ENCODE assay signal across 13 cellular contexts in the genomic region with DNA sequence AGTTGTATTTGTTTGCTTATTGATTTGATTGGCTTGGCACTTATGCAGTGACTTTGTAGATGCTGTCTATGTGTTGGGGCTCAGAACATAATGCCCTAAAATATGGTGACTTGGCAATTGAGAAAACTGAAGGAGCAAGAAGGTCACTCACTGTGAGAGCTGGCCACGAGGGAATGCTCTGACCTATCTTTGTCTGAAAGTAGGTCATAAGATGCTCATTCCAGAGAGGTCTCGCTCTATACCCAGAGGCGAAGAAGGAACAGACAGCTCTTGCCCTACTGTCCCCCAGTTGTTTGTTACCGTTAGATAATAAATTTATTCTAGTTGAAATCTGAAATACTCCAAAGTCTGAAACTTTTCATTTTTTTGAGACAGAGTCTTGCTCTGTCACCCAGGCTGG.
DNase-seq lines count a peak whose midpoint lies in the region; ATAC-seq and TF ChIP-seq lines count a peak whose summit lies in the region.
"Had no signal": no experiment of that assay in that cellular context is flagged by ENCODE, and none has a peak within 500 bp of the region (broad histone marks: within the 10 kb centered on the region; RNA-seq: fewer than 3 reads in every experiment).

No MANE protein-coding gene starts in this region.

- no peak overlapping the region for H2AK5ac ChIP-seq in H9 (ENCODE audit: insufficient read length, low read length)

- peak overlapping the region; percentile 9 for H3K27ac Mint-ChIP-seq in activated CD8-positive, alpha-beta T cell treated with anti-CD3 and anti-CD28 coated beads for 36 hours
- H3K27ac Mint-ChIP-seq in activated CD8-positive, alpha-beta T cell treated with anti-CD3 and anti-CD28 coated beads, Interleukin-2, amount 10 ng/mL, durations not matched to agents 7 days and 5 days = no peak overlapping the region
- H3K27ac Mint-ChIP-seq in H9 (peak overlapping the region in 2 of 3 experiments; percentile 83 to 84; a peak in 3 of 7 replicates), endothelial cell (ENCODE audit: unreplicated experiment) (peak overlapping the region; percentile 57), CD14-positive monocyte (no peak overlapping the region)
- H3K27ac Mint-ChIP-seq: CD4-positive, alpha-beta T cell had no signal

- no peak overlapping the region for H2BK120ac ChIP-seq in H9 (ENCODE audit: low read depth, low read length, poor library complexity, severe bottlenecking)

- no peaks in the 10 kb centered on the region for H3K36me3 Mint-ChIP-seq in activated CD8-positive, alpha-beta T cell treated with anti-CD3 and anti-CD28 coated beads for 36 hours (ENCODE audit: low read depth)
- H3K36me3 Mint-ChIP-seq in activated CD8-positive, alpha-beta T cell treated with anti-CD3 and anti-CD28 coated beads, Interleukin-2, amount 10 ng/mL, durations not matched to agents 7 days and 5 days (ENCODE audit: low read depth) = peaks cover 14% of the 10 kb centered on the region
- H3K36me3 Mint-ChIP-seq in H9 (ENCODE audit: insufficient read depth in 1 of 3, low read depth in 3 of 3) = peaks cover 22 to 35% (median 23%) of the 10 kb centered on the region in 3 experiments
- H3K36me3 Mint-ChIP-seq in endothelial cell (ENCODE audit: low read depth, unreplicated experiment) = no peaks in the 10 kb centered on the region
- no peaks in the 10 kb centered on the region for H3K36me3 Mint-ChIP-seq in CD14-positive monocyte

- no peak overlapping the region for H3T11ph ChIP-seq in H9 (ENCODE audit: low read length)

- no peak overlapping the region for H4K91ac ChIP-seq in H9 (ENCODE audit: insufficient read length, low read depth, low read length)

- intact Hi-C loops in activated CD8-positive, alpha-beta T cell treated with anti-CD3 and anti-CD28 coated beads for 36 hours (cut with micrococcal nuclease) = no loop called here
- intact Hi-C loops in CD14-positive monocyte (cut with micrococcal nuclease) = loop anchor here in 1 of 2 donors (10.0 kb wide), 1 partner anchor 136 kb away; no protein-coding TSS in a partner anchor

- no peaks in the 10 kb centered on the region; the same call in 1 of the 2 replicates for H3K79me2 ChIP-seq in H9 (ENCODE audit: insufficient read depth, low read length)

- H3K4me1 Mint-ChIP-seq in activated CD8-positive, alpha-beta T cell treated with anti-CD3 and anti-CD28 coated beads for 36 hours (ENCODE audit: low read depth) = peaks cover 23% of the 10 kb centered on the region
- peaks cover 32% of the 10 kb centered on the region for H3K4me1 Mint-ChIP-seq in activated CD8-positive, alpha-beta T cell treated with anti-CD3 and anti-CD28 coated beads, Interleukin-2, amount 10 ng/mL, durations not matched to agents 7 days and 5 days (ENCODE audit: low read depth)
- peaks cover 17 to 22% of the 10 kb centered on the region in 2 experiments for H3K4me1 Mint-ChIP-seq in H9
- no peaks in the 10 kb centered on the region for H3K4me1 Mint-ChIP-seq in endothelial cell (ENCODE audit: unreplicated experiment)
- H3K4me1 Mint-ChIP-seq in CD14-positive monocyte = no peaks in the 10 kb centered on the region

- H3K9me3 ChIP-seq in H9 (ENCODE audit: control insufficient read depth, low read depth, low read length) = no peaks in the 10 kb centered on the region

- no peak overlapping the region for H4K8ac ChIP-seq in H9 (replicated peaks; ENCODE audit: insufficient read length, low read depth, low read length)

- no peak overlapping the region for H3K14ac ChIP-seq in H9 (ENCODE audit: insufficient read depth, low read length)

- H3K23ac ChIP-seq in H9 (ENCODE audit: insufficient read length, low read depth, low read length) = no peak overlapping the region

- DNase-seq in activated CD8-positive, alpha-beta T cell treated with anti-CD3 and anti-CD28 coated beads for 36 hours = no peak
- no peak for DNase-seq in activated CD8-positive, alpha-beta T cell treated with anti-CD3 and anti-CD28 coated beads, Interleukin-2, amount 10 ng/mL, durations not matched to agents 7 days and 5 days
- no peak for DNase-seq in H9
- DNase-seq in endothelial cell (ENCODE audit: low spot score) = no peak
- DNase-seq in retina = peak; percentile 16
- DNase-seq in CD14-positive monocyte (ENCODE audit: low spot score) = no peak
- DNase-seq: CD4-positive, alpha-beta T cell; GOT3; NCI-H1105 treated with DMSO at 0.1 percent for 48 hours; NCI-H187; NCI-H82; SHP77 treated with DMSO at 0.1 percent for 48 hours had no signal

- TF ChIP-seq CTCF in activated CD8-positive, alpha-beta T cell treated with anti-CD3 and anti-CD28 coated beads for 36 hours (IDR thresholded peaks at IDR 0.05) = no peak
- TF ChIP-seq CTCF in H9 (conservative IDR thresholded peaks at IDR 0.05) (no peak), endothelial cell (IDR thresholded peaks at IDR 0.05; ENCODE audit: unreplicated experiment) (no peak), CD14-positive monocyte (IDR thresholded peaks at IDR 0.05) (no peak)

- ATAC-seq in activated CD8-positive, alpha-beta T cell treated with anti-CD3 and anti-CD28 coated beads for 36 hours = no peak
- ATAC-seq in activated CD8-positive, alpha-beta T cell treated with anti-CD3 and anti-CD28 coated beads, Interleukin-2, amount 10 ng/mL, durations not matched to agents 7 days and 5 days = no peak
- ATAC-seq in GM19452 (IDR thresholded peaks at IDR 0.05; ENCODE audit: unreplicated experiment) = no peak

- no peak overlapping the region for H3K4ac ChIP-seq in H9 (ENCODE audit: low read depth, low read length)

- H2BK12ac ChIP-seq in H9 (ENCODE audit: insufficient read length, low read depth, low read length) = no peak overlapping the region

- no peak overlapping the region for H2BK15ac ChIP-seq in H9 (ENCODE audit: low read depth, low read length)

- no peak overlapping the region for H3K4me3 Mint-ChIP-seq in activated CD8-positive, alpha-beta T cell treated with anti-CD3 and anti-CD28 coated beads for 36 hours
- no peak overlapping the region for H3K4me3 Mint-ChIP-seq in activated CD8-positive, alpha-beta T cell treated with anti-CD3 and anti-CD28 coated beads, Interleukin-2, amount 10 ng/mL, durations not matched to agents 7 days and 5 days
- H3K4me3 Mint-ChIP-seq in H9 (0 out of 5 replicates have a peak overlapping the region, but pooled peaks of 1 of the 2 experiments have one; percentile 18), endothelial cell (ENCODE audit: unreplicated experiment) (no peak overlapping the region), CD14-positive monocyte (no peak overlapping the region)
- H3K4me3 Mint-ChIP-seq: CD4-positive, alpha-beta T cell had no signal

- no peaks in the 10 kb centered on the region for H3K79me1 ChIP-seq in H9 (ENCODE audit: insufficient read depth, low read depth, low read length, poor library complexity, severe bottlenecking)

- no peaks in the 10 kb centered on the region for H3K27me3 Mint-ChIP-seq in activated CD8-positive, alpha-beta T cell treated with anti-CD3 and anti-CD28 coated beads for 36 hours
- no peaks in the 10 kb centered on the region for H3K27me3 Mint-ChIP-seq in activated CD8-positive, alpha-beta T cell treated with anti-CD3 and anti-CD28 coated beads, Interleukin-2, amount 10 ng/mL, durations not matched to agents 7 days and 5 days (ENCODE audit: low read depth)
- H3K27me3 Mint-ChIP-seq in H9 (ENCODE audit: low read depth) (no peaks in the 10 kb centered on the region), endothelial cell (ENCODE audit: unreplicated experiment) (no peaks in the 10 kb centered on the region), CD14-positive monocyte (ENCODE audit: low read depth in 3 of 3) (no peaks in the 10 kb centered on the region)
- H3K27me3 Mint-ChIP-seq: CD4-positive, alpha-beta T cell had no signal

- H3K27me3 ChIP-seq in H9 (ENCODE audit: insufficient read depth, low read length) = no peaks in the 10 kb centered on the region

- no peak overlapping the region for H2BK5ac ChIP-seq in H9 (ENCODE audit: insufficient read length, low read length)

- H3K27ac ChIP-seq in H9 (ENCODE audit: insufficient read length, low read depth, low read length) = no peak overlapping the region

- H2BK20ac ChIP-seq in H9 (ENCODE audit: low read depth, low read length, poor library complexity, severe bottlenecking) = no peak overlapping the region

- CTCF ChIA-PET in activated CD8-positive, alpha-beta T cell treated with anti-CD3 and anti-CD28 coated beads for 36 hours (lab: Charles Lee) = interaction anchor here (1.5 kb wide), 2 partner anchors 14 to 58 kb away, joined by 5 to 8 read pairs; no protein-coding TSS in a partner anchor
- CTCF ChIA-PET in activated CD8-positive, alpha-beta T cell treated with anti-CD3 and anti-CD28 coated beads, Interleukin-2, amount 10 ng/mL, durations not matched to agents 7 days and 5 days (lab: Charles Lee) = interaction anchor here (0.9 to 5.7 kb wide), 4 partner anchors 9 to 58 kb away, joined by 3 to 84 read pairs (median 8); no protein-coding TSS in a partner anchor

- H3K18ac ChIP-seq in H9 (ENCODE audit: insufficient read length, low read depth, low read length) = no peak overlapping the region

- H4K20me1 ChIP-seq in H9 (ENCODE audit: control insufficient read depth, insufficient read depth, insufficient read length) = no peaks in the 10 kb centered on the region

- no peak overlapping the region for H2AFZ ChIP-seq in H9 (ENCODE audit: low read length)

- POLR2A ChIA-PET in activated CD8-positive, alpha-beta T cell treated with anti-CD3 and anti-CD28 coated beads for 36 hours (lab: Charles Lee) = no interaction called here
- POLR2A ChIA-PET in activated CD8-positive, alpha-beta T cell treated with anti-CD3 and anti-CD28 coated beads, Interleukin-2, amount 10 ng/mL, durations not matched to agents 7 days and 5 days (lab: Charles Lee) = no interaction called here

- H3K9me3 Mint-ChIP-seq in activated CD8-positive, alpha-beta T cell treated with anti-CD3 and anti-CD28 coated beads for 36 hours = no peaks in the 10 kb centered on the region
- peaks cover 4% of the 10 kb centered on the region for H3K9me3 Mint-ChIP-seq in activated CD8-positive, alpha-beta T cell treated with anti-CD3 and anti-CD28 coated beads, Interleukin-2, amount 10 ng/mL, durations not matched to agents 7 days and 5 days (ENCODE audit: insufficient read depth)
- H3K9me3 Mint-ChIP-seq in H9 (no peaks in the 10 kb centered on the region), endothelial cell (ENCODE audit: unreplicated experiment) (no peaks in the 10 kb centered on the region), CD14-positive monocyte (peaks cover 0 to 1% (median 0%) of the 10 kb centered on the region in 7 donors)
- H3K9me3 Mint-ChIP-seq: CD4-positive, alpha-beta T cell had no signal

- H3K23me2 ChIP-seq in H9 (ENCODE audit: insufficient read length, low read depth, low read length, poor library complexity, severe bottlenecking) = peaks cover 12% of the 10 kb centered on the region

- no peak overlapping the region for H3K9ac ChIP-seq in H9 (ENCODE audit: extremely low read depth, insufficient read length, low read length)

- H3K56ac ChIP-seq in H9 (ENCODE audit: insufficient read length, low read depth, low read length) = no peak overlapping the region

- H3K4me1 ChIP-seq in H9 (ENCODE audit: insufficient read depth, low read length) = peaks cover 2% of the 10 kb centered on the region; the same call in 1 of the 2 replicates

- H3K4me2 ChIP-seq in H9 (ENCODE audit: insufficient read depth, insufficient read length, low read length) = no peak overlapping the region

- no CpG with 5 or more reads among the region's 4 CpGs for WGBS in H9 (ENCODE audit: extremely low coverage, insufficient read length, low lambda C conversion rate)

- no peak overlapping the region for H4K5ac ChIP-seq in H9 (ENCODE audit: insufficient read length, low read depth, low read length)

Comparison
In these comparisons a context has a peak if more than half of its experiments do, and no peak if none do; other contexts are left out.
1. H3K27ac Mint-ChIP-seq: peak in activated CD8-positive, alpha-beta T cell treated with anti-CD3 and anti-CD28 coated beads for 36 hours (single experiment), H9 (2 of 3) and endothelial cell (single experiment); none in activated CD8-positive, alpha-beta T cell treated with anti-CD3 and anti-CD28 coated beads, Interleukin-2, amount 10 ng/mL, durations not matched to agents 7 days and 5 days (single experiment) and CD14-positive monocyte (0 of 7).